ENCODE assay signal across 12 cellular contexts in the genomic region with DNA sequence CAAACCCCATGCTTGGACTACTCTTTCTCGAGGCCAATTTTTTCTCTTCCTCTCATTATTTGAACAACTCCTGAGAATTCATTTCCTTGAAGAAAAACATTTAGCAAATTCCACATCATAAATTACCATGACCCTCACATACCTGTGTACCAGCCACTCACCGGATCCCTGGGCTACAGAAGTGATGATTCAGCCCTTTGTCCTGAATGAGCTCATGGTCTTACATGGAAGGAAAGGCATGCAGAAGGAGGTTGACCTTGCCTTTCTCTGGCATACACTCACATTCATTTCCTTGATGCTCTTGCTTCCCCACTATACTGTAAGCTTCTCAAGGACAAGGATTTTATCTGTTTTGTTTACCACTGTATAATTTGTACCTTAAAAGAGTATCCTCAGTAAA.
DNase-seq lines count a peak whose midpoint lies in the region; ATAC-seq and TF ChIP-seq lines count a peak whose summit lies in the region.
"Had no signal": no experiment of that assay in that cellular context is flagged by ENCODE, and none has a peak within 500 bp of the region (broad histone marks: within the 10 kb centered on the region; RNA-seq: fewer than 3 reads in every experiment).

No MANE protein-coding gene starts in this region.

- POLR2A ChIA-PET in CD8-positive, alpha-beta memory T cell (lab: Charles Lee) = no interaction called here

- no peak overlapping the region for H3K4me3 Mint-ChIP-seq in CD8-positive, alpha-beta memory T cell
- H3K4me3 Mint-ChIP-seq: activated B cell treated with CpG ODN at 0.5 μM for 24 hours; stimulated activated naive CD8-positive, alpha-beta T cell treated with anti-CD3 and anti-CD28 coated beads, Interleukin-15, Interleukin-2, amounts not matched to agents 100 ng/mL and 50 ng/mL, for 24 hours had no signal

- CTCF ChIA-PET in CD8-positive, alpha-beta memory T cell (lab: Charles Lee) = no interaction called here

- TF ChIP-seq CTCF in omental fat pad (IDR thresholded peaks at IDR 0.05) = no peak

- no peak overlapping the region for H3K27ac Mint-ChIP-seq in CD8-positive, alpha-beta memory T cell
- H3K27ac Mint-ChIP-seq: activated B cell treated with CpG ODN at 0.5 μM for 24 hours; stimulated activated naive CD8-positive, alpha-beta T cell treated with anti-CD3 and anti-CD28 coated beads, Interleukin-15, Interleukin-2, amounts not matched to agents 100 ng/mL and 50 ng/mL, for 24 hours had no signal

- no peak overlapping the region for H3K4me3 ChIP-seq in HAP-1
- no peak overlapping the region for H3K4me3 ChIP-seq in CD8-positive, alpha-beta memory T cell (ENCODE audit: low read length)

- DNase-seq in ELR (ENCODE audit: low read depth) (peak; percentile 95), RKO (ENCODE audit: low spot score) (peak; percentile 62), omental fat pad (ENCODE audit: low spot score) (no peak), HAP-1 (ENCODE audit: low spot score in 2 of 2) (no peak), DMS 273 (lab: John Stamatoyannopoulos, UW; ENCODE audit: unreplicated experiment) (no peak)
- DNase-seq in CD8-positive, alpha-beta memory T cell = no peak
- DNase-seq: activated B cell treated with CpG ODN at 0.5 μM for 24 hours; activated naive CD4-positive, alpha-beta T cell treated with Interleukin-2 at 50 U/mL for 16 hours; stimulated activated CD4-positive, alpha-beta T cell treated with anti-CD3 and anti-CD28 coated beads, Interleukin-15, amount 100 ng/mL, for 24 hours had no signal

- H3K36me3 Mint-ChIP-seq in CD8-positive, alpha-beta memory T cell = no peaks in the 10 kb centered on the region

- no peaks in the 10 kb centered on the region for H3K36me3 ChIP-seq in HAP-1 (replicated peaks)
- no peaks in the 10 kb centered on the region for H3K36me3 ChIP-seq in CD8-positive, alpha-beta memory T cell (ENCODE audit: insufficient read depth, low read length)

- no peaks in the 10 kb centered on the region for H3K9me3 ChIP-seq in HAP-1
- H3K9me3 ChIP-seq in CD8-positive, alpha-beta memory T cell (ENCODE audit: low read length) = no peaks in the 10 kb centered on the region

- no peak overlapping the region for H3K27ac ChIP-seq in CD8-positive, alpha-beta memory T cell (ENCODE audit: low read depth, low read length)

- in situ Hi-C loops in HAP-1 (cut with MboI; ENCODE audit: low sequenced_read_pairs) = no loop called here

- H3K4me1 Mint-ChIP-seq in CD8-positive, alpha-beta memory T cell = no peaks in the 10 kb centered on the region
- H3K4me1 Mint-ChIP-seq: activated B cell treated with CpG ODN at 0.5 μM for 24 hours had no signal

- peaks cover 0 to 3% of the 10 kb centered on the region in 2 donors for H3K27me3 Mint-ChIP-seq in CD8-positive, alpha-beta memory T cell
- H3K27me3 Mint-ChIP-seq: activated B cell treated with CpG ODN at 0.5 μM for 24 hours; stimulated activated naive CD8-positive, alpha-beta T cell treated with anti-CD3 and anti-CD28 coated beads, Interleukin-15, Interleukin-2, amounts not matched to agents 100 ng/mL and 50 ng/mL, for 24 hours had no signal

- peak; percentile 54 for ATAC-seq in esophagus mucosa
- peak; percentile 51 for ATAC-seq in omental fat pad (ENCODE audit: low FRiP score)
- ATAC-seq in GM18868 (IDR thresholded peaks at IDR 0.05; ENCODE audit: unreplicated experiment) = no peak

- H3K4me1 ChIP-seq in HAP-1 = no peaks in the 10 kb centered on the region
- no peaks in the 10 kb centered on the region for H3K4me1 ChIP-seq in CD8-positive, alpha-beta memory T cell (ENCODE audit: insufficient read depth, low read length)

- peaks cover 0 to 10% (median 2%) of the 10 kb centered on the region in 5 donors for H3K9me3 Mint-ChIP-seq in CD8-positive, alpha-beta memory T cell
- H3K9me3 Mint-ChIP-seq: activated B cell treated with CpG ODN at 0.5 μM for 24 hours; stimulated activated naive CD8-positive, alpha-beta T cell treated with anti-CD3 and anti-CD28 coated beads, Interleukin-15, Interleukin-2, amounts not matched to agents 100 ng/mL and 50 ng/mL, for 24 hours had no signal

- no peaks in the 10 kb centered on the region for H3K27me3 ChIP-seq in HAP-1 (ENCODE audit: low read depth)
- H3K27me3 ChIP-seq in CD8-positive, alpha-beta memory T cell (ENCODE audit: insufficient read depth, low read length, poor library complexity, severe bottlenecking) = no peaks in the 10 kb centered on the region

Comparison
In these comparisons a context has a peak if more than half of its experiments do, and no peak if none do; other contexts are left out.
1. DNase-seq: peak in ELR (single experiment) and RKO (single experiment); none in omental fat pad (single experiment), HAP-1 (0 of 2), DMS 273 (single experiment) and CD8-positive, alpha-beta memory T cell (0 of 5).